In genomic region chr9:137114220-137114612, GRCh38 we compare ENCODE assay signal across 8 cellular contexts. TPM values are rescaled to one million over a fixed set of nuclear protein-coding genes. Genes with fewer than 3 reads are reported as not detected.
DNase-seq lines count a peak whose midpoint lies in the region; ATAC-seq and TF ChIP-seq lines count a peak whose summit lies in the region.

No MANE protein-coding gene starts in this region.

- H3K4me1 ChIP-seq in DOHH2 (ENCODE audit: control insufficient read depth, low read length) (peaks cover 35% of the 10 kb centered on the region), mucosa of descending colon (ENCODE audit: low read depth) (peaks cover 6% of the 10 kb centered on the region)

- H3K4me2 ChIP-seq in DOHH2 (ENCODE audit: low read length) = peak overlapping the region; percentile 99

- intact Hi-C loops in mucosa of descending colon (cut with DNase I, micrococcal nuclease) = no loop called here

- TF ChIP-seq CTCF in DOHH2 (IDR thresholded peaks at IDR 0.05; ENCODE audit: low read depth, low read length, poor library complexity, severe bottlenecking) (no peak), astrocyte of the spinal cord (IDR thresholded peaks at IDR 0.05; ENCODE audit: low read depth, low read length) (no peak), mucosa of descending colon (IDR thresholded peaks at IDR 0.05) (no peak)

- H3F3A ChIP-seq in DOHH2 (ENCODE audit: control insufficient read depth, insufficient read depth) = peaks cover under 1% of the 10 kb centered on the region; the same call in 1 of the 2 replicates

- H3K36me3 ChIP-seq in DOHH2 (ENCODE audit: control insufficient read depth, low read length) (peaks cover 41% of the 10 kb centered on the region), mucosa of descending colon (ENCODE audit: low read depth) (no peaks in the 10 kb centered on the region)

- no peaks in the 10 kb centered on the region for H3K27me3 ChIP-seq in DOHH2 (ENCODE audit: control insufficient read depth, low read length)

- H3K79me2 ChIP-seq in DOHH2 (ENCODE audit: control insufficient read depth, low read length) = peaks cover 26% of the 10 kb centered on the region

- in situ Hi-C loops in astrocyte of the spinal cord (cut with HindIII; ENCODE audit: low sequenced_read_pairs) = no loop called here

- peak overlapping the region; percentile 42 for H3K27ac ChIP-seq in DOHH2 (ENCODE audit: low read depth, low read length)

- DNase-seq in astrocyte of the spinal cord (ENCODE audit: low read depth, low spot score) (no peak), mucosa of descending colon (no peak), SHP77 treated with DMSO at 0.1 percent for 48 hours (lab: John Stamatoyannopoulos, UW) (no peak), HK-2 (ENCODE audit: unreplicated experiment) (no peak)

- peak; percentile 33 for ATAC-seq in HG02970 (IDR thresholded peaks at IDR 0.05; ENCODE audit: low FRiP score, unreplicated experiment)
- peak; percentile 12 for ATAC-seq in mucosa of descending colon
- ATAC-seq in GM18511 (IDR thresholded peaks at IDR 0.05; ENCODE audit: unreplicated experiment) = no peak
- ATAC-seq in GM18909 (IDR thresholded peaks at IDR 0.05; ENCODE audit: poor library complexity, unreplicated experiment) = no peak

- H3K4me3 ChIP-seq in DOHH2 (ENCODE audit: low read length) (peak overlapping the region; percentile 83), astrocyte of the spinal cord (ENCODE audit: low read depth, low read length) (peak overlapping the region; percentile 41), mucosa of descending colon (peak overlapping the region; percentile 31)

- H3K9me3 ChIP-seq in DOHH2 (ENCODE audit: control insufficient read depth, insufficient read depth, low read length) (no peaks in the 10 kb centered on the region), mucosa of descending colon (no peaks in the 10 kb centered on the region)

- no peaks in the 10 kb centered on the region for H3K9me2 ChIP-seq in DOHH2 (replicated peaks; ENCODE audit: control insufficient read depth, low read length)

- H4K20me1 ChIP-seq in DOHH2 (ENCODE audit: control insufficient read depth, insufficient read depth, low read depth, low read length) = no peaks in the 10 kb centered on the region

RNA-seq across cellular contexts. Expression of gene DPP7, which starts 0.3 kb away (rescaled TPM):
- total RNA-seq in mucosa of descending colon = 100 to 1,000 TPM in 1 of 3 donors, 10 to 100 TPM in 2; 47.0 to 114 (median 51.5) TPM

RNA-seq across cellular contexts. Expression of gene GRIN1, which starts 24.7 kb away (rescaled TPM):
- total RNA-seq in mucosa of descending colon = 1 to 10 TPM in 1 of 3 donors, under 1 TPM in 1, not detected in 1; 0.36 to 2.6 TPM

RNA-seq across cellular contexts. Expression of gene MAN1B1, which starts 27.4 kb away (rescaled TPM):
- total RNA-seq in mucosa of descending colon = 10 to 100 TPM; 36.1 to 55.4 (median 52.7) TPM

RNA-seq across cellular contexts. Expression of gene UAP1L1, which starts 36.9 kb away (rescaled TPM):
- total RNA-seq in mucosa of descending colon = 10 to 100 TPM; 10.5 to 13.6 (median 12.8) TPM

RNA-seq across cellular contexts. Expression of gene SAPCD2, which starts 43.9 kb away (rescaled TPM):
- 10 to 100 TPM in 1 of 3 donors, 1 to 10 TPM in 2; 2.7 to 11.2 (median 6.0) TPM for total RNA-seq in mucosa of descending colon

Comparison
In these comparisons a context has a peak if more than half of its experiments do, and no peak if none do; other contexts are left out.
1. H3K4me3 ChIP-seq: peak in every context shown above with its lines; median percentile 83 in DOHH2; 41 in astrocyte of the spinal cord; 31 in mucosa of descending colon.
2. ATAC-seq: peak in HG02970 (single experiment) and mucosa of descending colon (single experiment); none in GM18511 (single experiment) and GM18909 (single experiment).